Comparison of ENCODE assay signal across 27 cellular contexts in the genomic region with DNA sequence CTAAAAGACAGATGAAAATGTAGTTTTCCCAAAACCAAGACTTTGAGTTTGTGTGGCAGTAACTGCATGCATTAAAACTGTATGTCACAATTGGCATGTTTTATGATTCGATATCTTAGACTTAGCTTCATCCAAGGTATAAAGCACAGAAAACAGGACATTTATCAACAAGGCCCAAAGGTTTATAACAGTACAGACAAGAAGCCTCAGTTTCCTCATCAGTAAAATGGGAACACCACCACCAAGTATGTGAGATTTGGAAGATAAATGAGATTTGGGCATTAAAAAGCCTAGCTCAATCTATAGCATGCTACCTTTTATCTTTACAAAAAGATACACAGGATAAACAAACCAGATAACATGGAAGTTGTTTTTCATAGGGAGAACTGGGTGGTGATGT.
"Had no signal": no experiment of that assay in that cellular context is flagged by ENCODE, and none has a peak within 500 bp of the region (broad histone marks: within the 10 kb centered on the region; RNA-seq: fewer than 3 reads in every experiment).

No MANE protein-coding gene starts in this region.

- FAIRE-seq: urothelium cell line had no signal

- ATAC-seq: stimulated activated effector memory CD8-positive, alpha-beta T cell treated with anti-CD3 and anti-CD28 coated beads, Interleukin-12 subunit alpha, Interleukin-12 subunit beta, amount 100 ng/mL, for 72 hours; stimulated activated memory B cell treated with anti-CD40 and anti-IgM and Interleukin-4, amounts not matched to agents 10 μg/mL and 1 μg/mL and 100 μg/mL, for 72 hours; stimulated activated naive B cell treated with anti-CD40 and anti-IgM and Interleukin-4, amounts not matched to agents 10 μg/mL and 1 μg/mL and 100 μg/mL, for 72 hours; stimulated activated naive CD8-positive, alpha-beta T cell treated with anti-CD3 and anti-CD28 coated beads, Interleukin-15, amount 100 ng/mL, for 72 hours; stimulated activated naive CD8-positive, alpha-beta T cell treated with anti-CD3 and anti-CD28 coated beads, Interleukin-15, Interleukin-2, amounts not matched to agents 100 U/mL and 50 U/mL, for 24 hours; upper lobe of right lung had no signal

- H3K4me1 ChIP-seq: stomach, suprapubic skin, testis, thyroid gland, tibial artery, tibial nerve, transverse colon, upper lobe of left lung, upper lobe of right lung, uterus, vagina had no signal

- DNase-seq: stimulated activated CD4-positive, alpha-beta T cell treated with anti-CD3 and anti-CD28 coated beads, Interleukin-2, amount 100 ng/mL, for 48 hours; stimulated activated CD4-positive, alpha-beta T cell treated with anti-CD3 and anti-CD28 coated beads, Interleukin-4, amount 100 ng/mL, for 1 hour; stimulated activated CD4-positive, alpha-beta T cell treated with anti-CD3 and anti-CD28 coated beads, Interleukin-4, amount 100 ng/mL, for 24 hours; stimulated activated CD4-positive, alpha-beta T cell treated with anti-CD3 and anti-CD28 coated beads, Interleukin-4, amount 100 ng/mL, for 4 hours; stimulated activated CD8-positive, alpha-beta memory T cell treated with anti-CD3 and anti-CD28 coated beads, Interleukin-4, amount 100 ng/mL, for 48 hours; stimulated activated naive B cell treated with anti-CD40 and anti-IgM and Interleukin-4, amounts not matched to agents 10 μg/mL and 1 μg/mL and 100 μg/mL, for 72 hours; stimulated activated naive CD4-positive, alpha-beta T cell; stimulated activated naive CD4-positive, alpha-beta T cell treated with Interleukin-2 at 50 U/mL for 16 hours; stimulated activated naive CD8-positive, alpha-beta T cell treated with anti-CD3 and anti-CD28 coated beads, Interleukin-15, amount 100 ng/mL, for 72 hours; stimulated activated naive CD8-positive, alpha-beta T cell treated with anti-CD3 and anti-CD28 coated beads, Interleukin-15, Interleukin-2, amounts not matched to agents 100 U/mL and 50 U/mL, for 24 hours; stomach; substantia nigra; testis; thyroid gland; tibial artery; transverse colon; trophoblast cell; upper lobe of left lung; upper lobe of right lung; uterus had no signal

- H3K27me3 ChIP-seq: stomach, suprapubic skin, testis, thyroid gland, tibial artery, tibial nerve, transverse colon, upper lobe of left lung, upper lobe of right lung, uterus, vagina had no signal

- H3K27ac ChIP-seq: stomach, suprapubic skin, testis, thoracic aorta, thyroid gland, tibial artery, tibial nerve, transverse colon, upper lobe of left lung, upper lobe of right lung, uterus, vagina had no signal

- H3K9me3 ChIP-seq: stomach, suprapubic skin, testis, thoracic aorta, thyroid gland, tibial artery, tibial nerve, transverse colon, upper lobe of left lung, upper lobe of right lung, uterus, vagina had no signal

- H3K36me3 ChIP-seq: stomach, suprapubic skin, thoracic aorta, thyroid gland, tibial artery, tibial nerve, transverse colon, upper lobe of left lung, upper lobe of right lung, uterus, vagina had no signal

- H3K4me3 ChIP-seq: stomach, suprapubic skin, testis, thoracic aorta, thyroid gland, tibial artery, tibial nerve, transverse colon, upper lobe of left lung, upper lobe of right lung, uterus, vagina had no signal
